8 cellular contexts compared by ENCODE assay signal in genomic region chr17:57672205-57672632, GRCh38.
DNase-seq lines count a peak whose midpoint lies in the region; ATAC-seq and TF ChIP-seq lines count a peak whose summit lies in the region.

No MANE protein-coding gene starts in this region.

- no TSS peak for BruUV-seq in MCF 10A (replicated peaks; lab: Mats Ljungman, UMichigan)

- H3K79me2 ChIP-seq in neural progenitor cell (ENCODE audit: low read depth): no peaks in the 10 kb centered on the region

- H3K4me1 ChIP-seq in neural progenitor cell: peaks cover 5% of the 10 kb centered on the region

- H3K9me3 ChIP-seq in neural progenitor cell (ENCODE audit: low read depth): no peaks in the 10 kb centered on the region

- no peak for ATAC-seq in HG02884 (IDR thresholded peaks at IDR 0.05; ENCODE audit: unreplicated experiment)
- no peak for ATAC-seq in GM18505 (IDR thresholded peaks at IDR 0.05; ENCODE audit: unreplicated experiment)

- H3K27me3 Mint-ChIP-seq in MCF 10A (ENCODE audit: insufficient read depth, unreplicated experiment) (no peaks in the 10 kb centered on the region), neural progenitor cell (ENCODE audit: insufficient read depth, low read depth) (peaks cover 3% of the 10 kb centered on the region)

- intact Hi-C loops in MCF 10A (cut with micrococcal nuclease): loop anchor here (1.0 to 5.0 kb wide), 6 partner anchors 74 to 541 kb away; partner anchors contain the start of gene MSI2

- peaks cover 4% of the 10 kb centered on the region for H3F3A ChIP-seq in neural progenitor cell (ENCODE audit: low read depth)

- H3K27me3 ChIP-seq in neural progenitor cell: no peaks in the 10 kb centered on the region

- H3K27ac Mint-ChIP-seq in MCF 10A (ENCODE audit: low read depth, unreplicated experiment) (no peak overlapping the region), neural progenitor cell (peak overlapping the region; percentile 16)

- H4K20me1 ChIP-seq in neural progenitor cell (ENCODE audit: low read depth): peaks cover 12% of the 10 kb centered on the region

- H3K4me3 ChIP-seq in neural progenitor cell: no peak overlapping the region

- H3K9ac ChIP-seq in neural progenitor cell: no peak overlapping the region

- no peaks in the 10 kb centered on the region for H3K9me3 Mint-ChIP-seq in MCF 10A (ENCODE audit: unreplicated experiment)
- H3K9me3 Mint-ChIP-seq in neural progenitor cell: no peaks in the 10 kb centered on the region

- DNase-seq in GF-D8 (lab: John Stamatoyannopoulos, UW) (peak; percentile 76), NOMO-1 treated with dmso at 0.1 percent for 144 hours (lab: John Stamatoyannopoulos, UW; ENCODE audit: unreplicated experiment) (peak; percentile 70), MCF 10A (ENCODE audit: unreplicated experiment) (peak; percentile 79), neural progenitor cell (ENCODE audit: low spot score) (no peak), NCI-H774 (lab: John Stamatoyannopoulos, UW) (no peak), C1 segment of cervical spinal cord (lab: John Stamatoyannopoulos, UW) (no peak)

- H3K36me3 Mint-ChIP-seq in MCF 10A (ENCODE audit: insufficient read depth, unreplicated experiment) (peaks cover 25% of the 10 kb centered on the region), neural progenitor cell (peaks cover 40% of the 10 kb centered on the region)

- H3K4me2 ChIP-seq in neural progenitor cell: no peak overlapping the region

- POLR2A ChIA-PET in MCF 10A (lab: Yijun Ruan, JAX): interaction anchor here (1.0 to 1.4 kb wide), 4 partner anchors 12 to 429 kb away, joined by 3 to 5 read pairs (median 4); no protein-coding TSS in a partner anchor

- no peaks in the 10 kb centered on the region for H3K36me3 ChIP-seq in neural progenitor cell

- peaks cover 19% of the 10 kb centered on the region for H3K4me1 Mint-ChIP-seq in MCF 10A (ENCODE audit: insufficient read depth, unreplicated experiment)
- H3K4me1 Mint-ChIP-seq in neural progenitor cell: peaks cover 33% of the 10 kb centered on the region

- no peak overlapping the region for H2AFZ ChIP-seq in neural progenitor cell (replicated peaks)

- TF ChIP-seq CTCF in MCF 10A (IDR thresholded peaks at IDR 0.05; ENCODE audit: unreplicated experiment) (peak; percentile 1), neural progenitor cell (IDR thresholded peaks at IDR 0.05) (no peak)

- no peak overlapping the region for H3K27ac ChIP-seq in neural progenitor cell

- TF ChIP-seq POLR2A in GM18505 (IDR thresholded peaks at IDR 0.05; ENCODE audit: borderline replicate concordance, extremely low read depth, insufficient read depth, insufficient read length): no peak

- CTCF ChIA-PET in MCF 10A (lab: Yijun Ruan, JAX): interaction anchor here (0.6 to 3.8 kb wide), 50 partner anchors 8 to 1061 kb away, joined by 3 to 54 read pairs (median 4); no protein-coding TSS in a partner anchor

- no peak overlapping the region for H3K4me3 Mint-ChIP-seq in MCF 10A (ENCODE audit: unreplicated experiment)
- no peak overlapping the region for H3K4me3 Mint-ChIP-seq in neural progenitor cell

Comparison
In these comparisons a context has a peak if more than half of its experiments do, and no peak if none do; other contexts are left out.
1. DNase-seq: peak in GF-D8 (single experiment), NOMO-1 treated with dmso at 0.1 percent for 144 hours (single experiment) and MCF 10A (single experiment); none in neural progenitor cell (single experiment), NCI-H774 (single experiment) and C1 segment of cervical spinal cord (0 of 14).